Comparison of ENCODE assay signal across 15 cellular contexts in the genomic region with DNA sequence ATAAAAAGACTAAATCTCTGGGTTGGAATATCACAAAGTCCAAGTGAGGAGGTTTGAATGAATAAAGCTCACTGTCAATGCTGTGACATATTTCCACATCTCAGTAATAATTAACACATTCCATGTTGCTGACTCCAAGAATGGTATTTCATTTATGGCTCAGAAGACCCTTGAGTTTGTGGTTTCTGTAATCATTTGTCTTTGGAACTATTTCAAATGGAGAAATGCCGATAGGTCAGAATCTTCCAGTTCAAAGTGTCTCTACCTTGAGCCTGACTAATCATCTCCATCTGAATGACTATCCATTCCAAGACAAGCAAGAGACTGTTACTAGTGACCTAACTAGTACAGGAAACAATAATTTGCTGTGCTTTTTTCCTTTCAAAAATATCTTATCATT. TPM values are rescaled to one million over a fixed set of nuclear protein-coding genes. Genes with fewer than 3 reads are reported as not detected.
DNase-seq lines count a peak whose midpoint lies in the region; ATAC-seq and TF ChIP-seq lines count a peak whose summit lies in the region.
"Had no signal": no experiment of that assay in that cellular context is flagged by ENCODE, and none has a peak within 500 bp of the region (broad histone marks: within the 10 kb centered on the region; RNA-seq: fewer than 3 reads in every experiment).

No MANE protein-coding gene starts in this region.

- no peak overlapping the region for H3K4me3 Mint-ChIP-seq in MCF 10A (ENCODE audit: unreplicated experiment)
- H3K4me3 Mint-ChIP-seq: activated naive CD8-positive, alpha-beta T cell treated with anti-CD3 and anti-CD28 coated beads for 36 hours; activated T-cell treated with anti-CD3 and anti-CD28 coated beads, Interleukin-2, amount 50 U/mL, for 4 hours had no signal

- intact Hi-C loops in mammary epithelial cell (cut with micrococcal nuclease): no loop called here
- intact Hi-C loops in MCF 10A (cut with micrococcal nuclease): no loop called here
- intact Hi-C loops in esophagus muscularis mucosa (cut with DNase I): no loop called here

- no peak for TF ChIP-seq EP300 in esophagus muscularis mucosa (IDR thresholded peaks at IDR 0.05)

- POLR2A ChIA-PET in MCF 10A (lab: Yijun Ruan, JAX): no interaction called here

- no peak overlapping the region for H3K27ac Mint-ChIP-seq in MCF 10A (ENCODE audit: low read depth, unreplicated experiment)
- H3K27ac Mint-ChIP-seq: activated naive CD8-positive, alpha-beta T cell treated with anti-CD3 and anti-CD28 coated beads for 36 hours; progenitor cell of endocrine pancreas had no signal

- H3K9me3 ChIP-seq in mammary epithelial cell (replicated peaks; ENCODE audit: insufficient read depth, low read length): peaks cover 6% of the 10 kb centered on the region
- peaks cover 0 to 9% (median 1%) of the 10 kb centered on the region in 4 donors for H3K9me3 ChIP-seq in esophagus muscularis mucosa

- no peaks in the 10 kb centered on the region for H3K9me3 Mint-ChIP-seq in MCF 10A (ENCODE audit: unreplicated experiment)

- no TSS peak for BruUV-seq in mammary epithelial cell (replicated peaks; lab: Mats Ljungman, UMichigan)
- BruUV-seq in MCF 10A (replicated peaks; lab: Mats Ljungman, UMichigan): no TSS peak

- TF ChIP-seq POLR2A in esophagus muscularis mucosa (IDR thresholded peaks at IDR 0.05; ENCODE audit: low read depth): no peak

- 0% methylated on average over 1 of the region's 1 CpG for WGBS in mammary epithelial cell (ENCODE audit: low coverage, missing lambda C conversion rate)
- WGBS in esophagus muscularis mucosa: 81% methylated on average over 1 of the region's 1 CpG

- H3K4me1 ChIP-seq in mammary epithelial cell (ENCODE audit: insufficient read depth, low read length) (peaks cover 36% of the 10 kb centered on the region), esophagus muscularis mucosa (no peaks in the 10 kb centered on the region)

- no peaks in the 10 kb centered on the region for H3K27me3 ChIP-seq in mammary epithelial cell (ENCODE audit: insufficient read depth, low read length)
- H3K27me3 ChIP-seq in esophagus muscularis mucosa: no peaks in the 10 kb centered on the region

- CTCF ChIA-PET in mammary epithelial cell (lab: Charles Lee; ENCODE audit: low non-redundant PET) (no interaction called here), MCF 10A (lab: Yijun Ruan, JAX) (interaction anchor here (0.5 kb wide), 1 partner anchor 282 kb away, joined by 3 read pairs; no protein-coding TSS in a partner anchor)

- dilution Hi-C loops in mammary epithelial cell (cut with HindIII; ENCODE audit: low sequenced_read_pairs): no loop called here

- ATAC-seq in HG02763 (IDR thresholded peaks at IDR 0.05; ENCODE audit: unreplicated experiment): no peak
- ATAC-seq in GM21447 (IDR thresholded peaks at IDR 0.05; ENCODE audit: unreplicated experiment): no peak
- ATAC-seq: activated T-cell treated with anti-CD3 and anti-CD28 coated beads, Interleukin-2, amount 50 U/mL, for 4 hours; left colon had no signal

- H3K4me3 ChIP-seq in mammary epithelial cell (replicated peaks in 1 of 3; ENCODE audit: insufficient read depth in 1 of 3, low read depth in 2 of 3, low read length in 3 of 3) (no peak overlapping the region), esophagus muscularis mucosa (no peak overlapping the region)

- H3K27me3 Mint-ChIP-seq in MCF 10A (ENCODE audit: insufficient read depth, unreplicated experiment): peaks cover 11% of the 10 kb centered on the region
- H3K27me3 Mint-ChIP-seq: activated naive CD8-positive, alpha-beta T cell treated with anti-CD3 and anti-CD28 coated beads for 36 hours; progenitor cell of endocrine pancreas had no signal

- H3K4me2 ChIP-seq in mammary epithelial cell (ENCODE audit: insufficient read depth, low read depth, low read length): no peak overlapping the region

- H4K20me1 ChIP-seq in mammary epithelial cell (ENCODE audit: insufficient read depth, low read length): no peaks in the 10 kb centered on the region

- peak; percentile 67 for DNase-seq in mammary epithelial cell
- DNase-seq in MCF 10A (ENCODE audit: unreplicated experiment): no peak
- peak; percentile 79 for DNase-seq in iris pigment epithelial cell (ENCODE audit: low read depth)
- no peak for DNase-seq in NCI-H1417 treated with DMSO at 0.1 percent for 48 hours (lab: John Stamatoyannopoulos, UW)
- no peak for DNase-seq in esophagus muscularis mucosa (ENCODE audit: extremely low spot score)
- DNase-seq: 8988T; activated naive CD8-positive, alpha-beta T cell treated with anti-CD3 and anti-CD28 coated beads for 36 hours; activated T-cell treated with anti-CD3 and anti-CD28 coated beads, Interleukin-2, amount 50 U/mL, for 4 hours; COR-L47; left colon; NCI-H345 had no signal

- H3K9ac ChIP-seq in mammary epithelial cell (ENCODE audit: insufficient read depth, low read length): no peak overlapping the region

- no peaks in the 10 kb centered on the region for H3K36me3 ChIP-seq in mammary epithelial cell (ENCODE audit: insufficient read depth, low read length)
- peaks cover 0 to 10% (median 3%) of the 10 kb centered on the region in 4 donors for H3K36me3 ChIP-seq in esophagus muscularis mucosa

- no peak overlapping the region for H3K27ac ChIP-seq in mammary epithelial cell (ENCODE audit: insufficient read depth, low read depth, low read length)
- H3K27ac ChIP-seq in VCaP: peak overlapping the region; percentile 45
- H3K27ac ChIP-seq in esophagus muscularis mucosa (replicated peaks in 1 of 4): no peak overlapping the region

- in situ Hi-C loops in mammary epithelial cell (cut with MboI; ENCODE audit: low sequenced_read_pairs in 2 of 2): no loop called here

- TF ChIP-seq CTCF in mammary epithelial cell (conservative IDR thresholded peaks at IDR 0.05 in 1 of 2, IDR thresholded peaks at IDR 0.05 in 1 of 2; ENCODE audit: extremely low read depth in 1 of 2, insufficient read depth in 1 of 2, low read depth in 1 of 2, low read length in 2 of 2) (no peak), MCF 10A (IDR thresholded peaks at IDR 0.05; ENCODE audit: unreplicated experiment) (no peak), VCaP (conservative IDR thresholded peaks at IDR 0.05) (no peak), esophagus muscularis mucosa (IDR thresholded peaks at IDR 0.05) (no peak)

- no peak overlapping the region for H2AFZ ChIP-seq in mammary epithelial cell (ENCODE audit: low read depth, low read length)

- H3K4me1 Mint-ChIP-seq in MCF 10A (ENCODE audit: insufficient read depth, unreplicated experiment): peaks cover 6% of the 10 kb centered on the region

- no peaks in the 10 kb centered on the region for H3K79me2 ChIP-seq in mammary epithelial cell (ENCODE audit: insufficient read depth, low read length)

- no peaks in the 10 kb centered on the region for H3K36me3 Mint-ChIP-seq in MCF 10A (ENCODE audit: insufficient read depth, unreplicated experiment)

RNA-seq across cellular contexts. Expression of a gene that starts 24.2 kb away (rescaled TPM):
- total RNA-seq in mammary epithelial cell (100 to 1,000 TPM in 1 of 2 donors, 10 to 100 TPM in 1; 93.2 to 163 TPM), MCF 10A (2022) (22.5 and 33.3 TPM in 2 replicates), esophagus muscularis mucosa (10 to 100 TPM in 1 of 4 donors, 1 to 10 TPM in 3; 5.6 to 10.5 (median 6.5) TPM)
- polyA plus RNA-seq in mammary epithelial cell: 65.5 TPM
- 83.8 TPM for polyA minus RNA-seq in mammary epithelial cell

Comparison
In these comparisons a context has a peak if more than half of its experiments do, and no peak if none do; other contexts are left out.
1. DNase-seq: peak in mammary epithelial cell (single experiment) and iris pigment epithelial cell (single experiment); none in MCF 10A (single experiment), NCI-H1417 treated with DMSO at 0.1 percent for 48 hours (single experiment) and esophagus muscularis mucosa (single experiment).